12 cellular contexts compared by ENCODE assay signal in the genomic region with DNA sequence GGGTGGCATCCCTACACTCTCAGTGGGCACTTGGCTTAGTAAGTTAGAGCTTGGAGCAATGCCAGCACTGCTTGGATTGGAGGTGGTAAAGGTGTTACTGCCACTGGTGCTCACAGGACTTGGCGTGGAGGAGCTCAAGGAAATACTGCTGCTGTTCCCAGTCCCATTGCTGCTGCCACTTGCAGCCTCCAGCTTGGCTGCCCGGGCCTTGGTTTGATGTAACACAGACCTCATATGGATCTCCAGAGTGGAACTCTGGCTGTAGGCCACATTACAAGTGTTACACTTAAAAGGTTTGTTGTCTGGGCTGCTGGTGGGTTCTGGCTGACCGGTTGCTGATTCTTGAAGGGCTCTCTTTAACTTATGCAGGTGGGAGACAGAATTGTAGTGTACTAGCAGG.
"Had no signal": no experiment of that assay in that cellular context is flagged by ENCODE, and none has a peak within 500 bp of the region (broad histone marks: within the 10 kb centered on the region; RNA-seq: fewer than 3 reads in every experiment).

No MANE protein-coding gene starts in this region.

- DNase-seq: activated CD4-positive, alpha-beta memory T cell treated with anti-CD3 and anti-CD28 coated beads for 36 hours; activated naive CD4-positive, alpha-beta T cell treated with Interleukin-2 at 50 U/mL for 16 hours; activated naive CD8-positive, alpha-beta T cell treated with anti-CD3 and anti-CD28 coated beads, Interleukin-2, amount 50 U/mL, for 24 hours; caudate nucleus; effector CD8-positive, alpha-beta T cell; islet precursor cell; mesendoderm; psoas muscle; stimulated activated CD4-positive, alpha-beta T cell treated with anti-CD3 and anti-CD28 coated beads, Interleukin-12 subunit alpha, Interleukin-12 subunit beta, amount 100 ng/mL, for 4 hours; T1000; uterus had no signal

- H3K27ac Mint-ChIP-seq: activated CD4-positive, alpha-beta memory T cell treated with anti-CD3 and anti-CD28 coated beads for 36 hours; activated naive CD8-positive, alpha-beta T cell treated with anti-CD3 and anti-CD28 coated beads, Interleukin-2, amount 50 U/mL, for 24 hours; stimulated activated naive CD8-positive, alpha-beta T cell treated with anti-CD3 and anti-CD28 coated beads, Interleukin-15, Interleukin-2, amounts not matched to agents 100 ng/mL and 50 ng/mL, for 24 hours had no signal

- H3K4me1 Mint-ChIP-seq: activated naive CD8-positive, alpha-beta T cell treated with anti-CD3 and anti-CD28 coated beads, Interleukin-2, amount 50 U/mL, for 24 hours had no signal

- H3K4me3 Mint-ChIP-seq: activated CD4-positive, alpha-beta memory T cell treated with anti-CD3 and anti-CD28 coated beads for 36 hours; activated naive CD8-positive, alpha-beta T cell treated with anti-CD3 and anti-CD28 coated beads, Interleukin-2, amount 50 U/mL, for 24 hours; stimulated activated naive CD8-positive, alpha-beta T cell treated with anti-CD3 and anti-CD28 coated beads, Interleukin-15, Interleukin-2, amounts not matched to agents 100 ng/mL and 50 ng/mL, for 24 hours had no signal

- ATAC-seq: activated naive CD8-positive, alpha-beta T cell treated with anti-CD3 and anti-CD28 coated beads, Interleukin-2, amount 50 U/mL, for 24 hours had no signal

- H3K9me3 Mint-ChIP-seq: activated CD4-positive, alpha-beta memory T cell treated with anti-CD3 and anti-CD28 coated beads for 36 hours; activated naive CD8-positive, alpha-beta T cell treated with anti-CD3 and anti-CD28 coated beads, Interleukin-2, amount 50 U/mL, for 24 hours; stimulated activated naive CD8-positive, alpha-beta T cell treated with anti-CD3 and anti-CD28 coated beads, Interleukin-15, Interleukin-2, amounts not matched to agents 100 ng/mL and 50 ng/mL, for 24 hours had no signal

- H3K27me3 Mint-ChIP-seq: activated CD4-positive, alpha-beta memory T cell treated with anti-CD3 and anti-CD28 coated beads for 36 hours; activated naive CD8-positive, alpha-beta T cell treated with anti-CD3 and anti-CD28 coated beads, Interleukin-2, amount 50 U/mL, for 24 hours; stimulated activated naive CD8-positive, alpha-beta T cell treated with anti-CD3 and anti-CD28 coated beads, Interleukin-15, Interleukin-2, amounts not matched to agents 100 ng/mL and 50 ng/mL, for 24 hours had no signal
